ENCODE assay signal across 1 cellular context in the genomic region with DNA sequence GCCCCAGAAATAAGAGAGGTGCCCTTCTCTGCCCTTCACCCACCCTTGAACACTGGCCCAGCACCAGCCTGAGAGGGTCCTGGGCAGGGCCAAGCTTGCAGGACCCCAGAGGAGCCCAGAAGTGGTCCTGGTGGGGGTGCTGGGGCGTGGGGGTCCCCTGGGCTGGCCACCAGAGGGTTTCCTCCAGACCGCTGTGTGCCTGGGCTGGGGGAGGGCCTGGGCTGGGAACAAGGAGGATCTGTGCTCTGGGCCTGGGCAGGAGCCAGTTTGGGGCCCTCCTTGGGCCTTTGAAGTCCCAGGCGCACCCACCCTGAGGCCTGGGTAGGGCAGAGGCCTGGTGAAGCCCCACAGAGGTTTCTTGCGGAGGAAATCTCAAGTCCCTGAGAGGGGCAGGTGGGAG.
TF ChIP-seq lines count a peak whose summit lies in the region.

No MANE protein-coding gene starts in this region.

TF ChIP-seq in HCT116, 20 proteins besides CTCF, POLR2A, EP300 and RAD21 (continued from another document):
- TF ChIP-seq, protein P1, sequence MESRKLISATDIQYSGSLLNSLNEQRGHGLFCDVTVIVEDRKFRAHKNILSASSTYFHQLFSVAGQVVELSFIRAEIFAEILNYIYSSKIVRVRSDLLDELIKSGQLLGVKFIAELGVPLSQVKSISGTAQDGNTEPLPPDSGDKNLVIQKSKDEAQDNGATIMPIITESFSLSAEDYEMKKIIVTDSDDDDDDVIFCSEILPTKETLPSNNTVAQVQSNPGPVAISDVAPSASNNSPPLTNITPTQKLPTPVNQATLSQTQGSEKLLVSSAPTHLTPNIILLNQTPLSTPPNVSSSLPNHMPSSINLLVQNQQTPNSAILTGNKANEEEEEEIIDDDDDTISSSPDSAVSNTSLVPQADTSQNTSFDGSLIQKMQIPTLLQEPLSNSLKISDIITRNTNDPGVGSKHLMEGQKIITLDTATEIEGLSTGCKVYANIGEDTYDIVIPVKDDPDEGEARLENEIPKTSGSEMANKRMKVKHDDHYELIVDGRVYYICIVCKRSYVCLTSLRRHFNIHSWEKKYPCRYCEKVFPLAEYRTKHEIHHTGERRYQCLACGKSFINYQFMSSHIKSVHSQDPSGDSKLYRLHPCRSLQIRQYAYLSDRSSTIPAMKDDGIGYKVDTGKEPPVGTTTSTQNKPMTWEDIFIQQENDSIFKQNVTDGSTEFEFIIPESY (IDR thresholded peaks at IDR 0.05; ENCODE audit: extremely low read depth, insufficient replicate concordance, low read length): no peak
- no peak for TF ChIP-seq ZNF274 (IDR thresholded peaks at IDR 0.05; ENCODE audit: low read depth, low read length)
- TF ChIP-seq SIN3A (IDR thresholded peaks at IDR 0.05; ENCODE audit: low read depth): no peak
- TF ChIP-seq, protein P2, sequence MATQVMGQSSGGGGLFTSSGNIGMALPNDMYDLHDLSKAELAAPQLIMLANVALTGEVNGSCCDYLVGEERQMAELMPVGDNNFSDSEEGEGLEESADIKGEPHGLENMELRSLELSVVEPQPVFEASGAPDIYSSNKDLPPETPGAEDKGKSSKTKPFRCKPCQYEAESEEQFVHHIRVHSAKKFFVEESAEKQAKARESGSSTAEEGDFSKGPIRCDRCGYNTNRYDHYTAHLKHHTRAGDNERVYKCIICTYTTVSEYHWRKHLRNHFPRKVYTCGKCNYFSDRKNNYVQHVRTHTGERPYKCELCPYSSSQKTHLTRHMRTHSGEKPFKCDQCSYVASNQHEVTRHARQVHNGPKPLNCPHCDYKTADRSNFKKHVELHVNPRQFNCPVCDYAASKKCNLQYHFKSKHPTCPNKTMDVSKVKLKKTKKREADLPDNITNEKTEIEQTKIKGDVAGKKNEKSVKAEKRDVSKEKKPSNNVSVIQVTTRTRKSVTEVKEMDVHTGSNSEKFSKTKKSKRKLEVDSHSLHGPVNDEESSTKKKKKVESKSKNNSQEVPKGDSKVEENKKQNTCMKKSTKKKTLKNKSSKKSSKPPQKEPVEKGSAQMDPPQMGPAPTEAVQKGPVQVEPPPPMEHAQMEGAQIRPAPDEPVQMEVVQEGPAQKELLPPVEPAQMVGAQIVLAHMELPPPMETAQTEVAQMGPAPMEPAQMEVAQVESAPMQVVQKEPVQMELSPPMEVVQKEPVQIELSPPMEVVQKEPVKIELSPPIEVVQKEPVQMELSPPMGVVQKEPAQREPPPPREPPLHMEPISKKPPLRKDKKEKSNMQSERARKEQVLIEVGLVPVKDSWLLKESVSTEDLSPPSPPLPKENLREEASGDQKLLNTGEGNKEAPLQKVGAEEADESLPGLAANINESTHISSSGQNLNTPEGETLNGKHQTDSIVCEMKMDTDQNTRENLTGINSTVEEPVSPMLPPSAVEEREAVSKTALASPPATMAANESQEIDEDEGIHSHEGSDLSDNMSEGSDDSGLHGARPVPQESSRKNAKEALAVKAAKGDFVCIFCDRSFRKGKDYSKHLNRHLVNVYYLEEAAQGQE (IDR thresholded peaks at IDR 0.05; ENCODE audit: low read depth): no peak
- TF ChIP-seq ZFX (IDR thresholded peaks at IDR 0.05): no peak
- no peak for TF ChIP-seq SRF (IDR thresholded peaks at IDR 0.05; ENCODE audit: low read depth)
- no peak for TF ChIP-seq EGR1 (IDR thresholded peaks at IDR 0.05; ENCODE audit: low read depth)
- TF ChIP-seq FOSL1 (IDR thresholded peaks at IDR 0.05; ENCODE audit: low read depth): no peak
- no peak for TF ChIP-seq ELF1 (IDR thresholded peaks at IDR 0.05; ENCODE audit: borderline replicate concordance, low read depth)
